Comparison of ENCODE assay signal across 1 cellular context in the genomic region with DNA sequence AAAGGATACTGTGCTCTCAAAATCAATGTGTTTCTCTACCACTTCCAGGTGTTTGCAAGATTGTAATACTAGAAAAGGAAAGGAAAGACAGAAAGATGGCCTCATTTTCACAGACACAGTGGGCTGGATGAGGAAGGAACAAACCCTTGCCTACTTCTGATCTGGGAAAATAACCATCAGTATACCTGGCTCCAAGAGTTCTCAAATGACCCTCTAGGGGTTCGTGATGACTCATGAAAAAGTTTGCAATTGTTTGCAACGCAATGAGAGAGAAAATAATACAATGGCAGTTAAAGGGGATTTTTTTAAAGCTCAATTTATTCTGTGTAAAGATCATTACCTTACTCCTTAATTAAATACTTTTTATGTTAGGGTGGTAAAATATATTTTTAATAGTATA.
TF ChIP-seq lines count a peak whose summit lies in the region.

No MANE protein-coding gene starts in this region.

TF ChIP-seq in IMR-90, 13 proteins besides CTCF, POLR2A, EP300 and RAD21:
- TF ChIP-seq CHD1 (IDR thresholded peaks at IDR 0.05; ENCODE audit: low read depth, low read length), result no peak
- TF ChIP-seq FOS (IDR thresholded peaks at IDR 0.05; ENCODE audit: low read depth, low read length), result no peak
- no peak for TF ChIP-seq MXI1 (IDR thresholded peaks at IDR 0.05; ENCODE audit: borderline replicate concordance, low read depth, low read length)
- no peak for TF ChIP-seq SMC3 (IDR thresholded peaks at IDR 0.05; ENCODE audit: low read depth, low read length)
- TF ChIP-seq RFX5 (IDR thresholded peaks at IDR 0.05; ENCODE audit: low read depth, low read length), result no peak
- no peak for TF ChIP-seq MAFK (IDR thresholded peaks at IDR 0.05; ENCODE audit: low read depth, low read length)
- TF ChIP-seq CEBPB (IDR thresholded peaks at IDR 0.05; ENCODE audit: low read depth, low read length), result no peak
- no peak for TF ChIP-seq RCOR1 (IDR thresholded peaks at IDR 0.05; ENCODE audit: insufficient replicate concordance, low read length)
- TF ChIP-seq, protein P1, sequence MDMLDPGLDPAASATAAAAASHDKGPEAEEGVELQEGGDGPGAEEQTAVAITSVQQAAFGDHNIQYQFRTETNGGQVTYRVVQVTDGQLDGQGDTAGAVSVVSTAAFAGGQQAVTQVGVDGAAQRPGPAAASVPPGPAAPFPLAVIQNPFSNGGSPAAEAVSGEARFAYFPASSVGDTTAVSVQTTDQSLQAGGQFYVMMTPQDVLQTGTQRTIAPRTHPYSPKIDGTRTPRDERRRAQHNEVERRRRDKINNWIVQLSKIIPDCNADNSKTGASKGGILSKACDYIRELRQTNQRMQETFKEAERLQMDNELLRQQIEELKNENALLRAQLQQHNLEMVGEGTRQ (IDR thresholded peaks at IDR 0.05; ENCODE audit: low read depth, low read length), result no peak
- TF ChIP-seq, protein P2, sequence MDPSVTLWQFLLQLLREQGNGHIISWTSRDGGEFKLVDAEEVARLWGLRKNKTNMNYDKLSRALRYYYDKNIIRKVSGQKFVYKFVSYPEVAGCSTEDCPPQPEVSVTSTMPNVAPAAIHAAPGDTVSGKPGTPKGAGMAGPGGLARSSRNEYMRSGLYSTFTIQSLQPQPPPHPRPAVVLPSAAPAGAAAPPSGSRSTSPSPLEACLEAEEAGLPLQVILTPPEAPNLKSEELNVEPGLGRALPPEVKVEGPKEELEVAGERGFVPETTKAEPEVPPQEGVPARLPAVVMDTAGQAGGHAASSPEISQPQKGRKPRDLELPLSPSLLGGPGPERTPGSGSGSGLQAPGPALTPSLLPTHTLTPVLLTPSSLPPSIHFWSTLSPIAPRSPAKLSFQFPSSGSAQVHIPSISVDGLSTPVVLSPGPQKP (IDR thresholded peaks at IDR 0.05; ENCODE audit: borderline replicate concordance, low read depth, low read length), result no peak
- TF ChIP-seq NFE2L2 (IDR thresholded peaks at IDR 0.05; ENCODE audit: low read depth, low read length), result no peak
- TF ChIP-seq MAZ (IDR thresholded peaks at IDR 0.05; ENCODE audit: borderline replicate concordance, low read depth, low read length), result no peak
- TF ChIP-seq BHLHE40 (IDR thresholded peaks at IDR 0.05; ENCODE audit: low read depth, low read length), result no peak
